In the genomic region with DNA sequence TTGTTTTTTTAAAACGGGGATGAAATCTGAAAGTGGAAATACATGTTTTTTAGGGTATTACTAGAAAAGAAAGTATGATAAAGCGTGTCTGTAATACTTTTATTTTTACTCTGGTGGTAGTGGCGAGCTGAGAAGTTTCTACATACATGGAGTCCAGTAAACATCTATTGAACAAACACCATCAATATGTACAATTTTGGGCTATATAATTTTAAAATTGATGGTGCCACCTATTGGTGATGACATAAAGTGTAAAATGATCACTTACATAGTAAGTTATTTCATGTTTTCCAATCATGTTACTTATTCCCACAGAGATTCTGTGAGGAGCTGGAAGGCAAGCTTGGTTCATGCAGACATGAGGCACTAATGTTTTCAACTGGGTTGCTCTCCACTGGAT, we compare ENCODE assay signal across 7 cellular contexts. TPM values are rescaled to one million over a fixed set of nuclear protein-coding genes. Genes with fewer than 3 reads are reported as not detected.
A peak's percentile ranks its signal among the peaks of the same experiment; 100 is the strongest.
DNase-seq lines count a peak whose midpoint lies in the region; ATAC-seq and TF ChIP-seq lines count a peak whose summit lies in the region.

No MANE protein-coding gene starts in this region.

- ATAC-seq in GM18517 (IDR thresholded peaks at IDR 0.05; ENCODE audit: unreplicated experiment): no peak

- POLR2A ChIA-PET in activated CD4-positive, alpha-beta memory T cell treated with anti-CD3 and anti-CD28 coated beads, Interleukin-2, amount 10 ng/mL, durations not matched to agents 7 days and 5 days (lab: Charles Lee): interaction anchor here (1.0 to 10.3 kb wide), 5 partner anchors 10 to 131 kb away, joined by 3 to 187 read pairs (median 6); a partner anchor contains a TSS

- no peaks in the 10 kb centered on the region for H3K9me3 Mint-ChIP-seq in activated CD4-positive, alpha-beta memory T cell treated with anti-CD3 and anti-CD28 coated beads, Interleukin-2, amount 10 ng/mL, durations not matched to agents 7 days and 5 days

- no peaks in the 10 kb centered on the region for H3K27me3 Mint-ChIP-seq in activated CD4-positive, alpha-beta memory T cell treated with anti-CD3 and anti-CD28 coated beads, Interleukin-2, amount 10 ng/mL, durations not matched to agents 7 days and 5 days

- in situ Hi-C loops in GM13977 (cut with MboI; ENCODE audit: low pct_unique_long_range_greater_than_20kb, low sequenced_read_pairs, unreplicated experiment): no loop called here
- in situ Hi-C loops in T47D (cut with HindIII; ENCODE audit: low pct_unique_long_range_greater_than_20kb, low sequenced_read_pairs): no loop called here

- H3K4me3 Mint-ChIP-seq in activated CD4-positive, alpha-beta memory T cell treated with anti-CD3 and anti-CD28 coated beads, Interleukin-2, amount 10 ng/mL, durations not matched to agents 7 days and 5 days: no peak overlapping the region

- CTCF ChIA-PET in activated CD4-positive, alpha-beta memory T cell treated with anti-CD3 and anti-CD28 coated beads, Interleukin-2, amount 10 ng/mL, durations not matched to agents 7 days and 5 days (lab: Charles Lee): interaction anchor here (0.5 to 7.2 kb wide), 19 partner anchors 9 to 148 kb away, joined by 3 to 125 read pairs (median 3); a partner anchor contains a TSS

- intact Hi-C loops in head of caudate nucleus (cut with DNase I): no loop called here

- peak; percentile 39 for TF ChIP-seq CTCF in GM13977 (IDR thresholded peaks at IDR 0.05; ENCODE audit: extremely low read depth, insufficient read depth, missing control alignments)

- H3K27ac Mint-ChIP-seq in activated CD4-positive, alpha-beta memory T cell treated with anti-CD3 and anti-CD28 coated beads, Interleukin-2, amount 10 ng/mL, durations not matched to agents 7 days and 5 days: no peak overlapping the region

- no peaks in the 10 kb centered on the region for H3K36me3 Mint-ChIP-seq in activated CD4-positive, alpha-beta memory T cell treated with anti-CD3 and anti-CD28 coated beads, Interleukin-2, amount 10 ng/mL, durations not matched to agents 7 days and 5 days (ENCODE audit: low read depth)

- DNase-seq in GM13977 (ENCODE audit: low spot score): peak; percentile 50
- DNase-seq in LHCN-M2 (ENCODE audit: low read depth): peak; percentile 34
- DNase-seq in T47D (ENCODE audit: low read depth in 1 of 2, low spot score in 1 of 2): peak; percentile 11 to 42
- peak; percentile 32 to 57 for DNase-seq in lung microvascular endothelial cell (ENCODE audit: low read depth in 2 of 2)
- no peak for DNase-seq in head of caudate nucleus
- no peak for DNase-seq in activated CD4-positive, alpha-beta memory T cell treated with anti-CD3 and anti-CD28 coated beads, Interleukin-2, amount 10 ng/mL, durations not matched to agents 7 days and 5 days

- peaks cover 34% of the 10 kb centered on the region for H3K4me1 Mint-ChIP-seq in activated CD4-positive, alpha-beta memory T cell treated with anti-CD3 and anti-CD28 coated beads, Interleukin-2, amount 10 ng/mL, durations not matched to agents 7 days and 5 days

RNA-seq across cellular contexts. Expression of a gene that starts 31.5 kb away (rescaled TPM):
- 59.3 and 74.6 TPM in 2 replicates for total RNA-seq in LHCN-M2 (2014; rRNA removed)
- 28.6 TPM for polyA plus RNA-seq in LHCN-M2 (2012)
- 22.0 and 38.1 TPM in 2 replicates for total RNA-seq in lung microvascular endothelial cell
- 10 to 100 TPM; 63.2 to 63.4 TPM for total RNA-seq in activated CD4-positive, alpha-beta memory T cell treated with anti-CD3 and anti-CD28 coated beads, Interleukin-2, amount 10 ng/mL, durations not matched to agents 7 days and 5 days

Comparison
In these comparisons a context has a peak if more than half of its experiments do, and no peak if none do; other contexts are left out.
1. DNase-seq: peak in GM13977 (single experiment), LHCN-M2 (single experiment), T47D (2 of 2) and lung microvascular endothelial cell (2 of 2); none in head of caudate nucleus (0 of 42) and activated CD4-positive, alpha-beta memory T cell treated with anti-CD3 and anti-CD28 coated beads, Interleukin-2, amount 10 ng/mL, durations not matched to agents 7 days and 5 days (single experiment).